8 cellular contexts compared by ENCODE assay signal in genomic region chr7:116209561-116210070, GRCh38. TPM values are rescaled to one million over a fixed set of nuclear protein-coding genes. Genes with fewer than 3 reads are reported as not detected.
A peak's percentile ranks its signal among the peaks of the same experiment; 100 is the strongest.
DNase-seq lines count a peak whose midpoint lies in the region; ATAC-seq and TF ChIP-seq lines count a peak whose summit lies in the region.

No MANE protein-coding gene starts in this region.

- no peaks in the 10 kb centered on the region for H3K27me3 ChIP-seq in Panc1 (ENCODE audit: control insufficient read depth, insufficient read depth, low read length)
- H3K27me3 ChIP-seq in parathyroid adenoma (ENCODE audit: control insufficient read depth, insufficient read depth, low read length), result no peaks in the 10 kb centered on the region

- POLR2A ChIA-PET in Panc1 (lab: Charles Lee), result interaction anchor here (0.6 to 1.2 kb wide), 2 partner anchors 16 to 24 kb away, joined by 3 read pairs; no protein-coding TSS in a partner anchor

- TF ChIP-seq CTCF in Panc1 (IDR thresholded peaks at IDR 0.05) (no peak), chondrocyte (IDR thresholded peaks at IDR 0.05) (no peak), parathyroid adenoma (IDR thresholded peaks at IDR 0.05) (no peak)

- no peak overlapping the region for H3K9ac ChIP-seq in parathyroid adenoma

- H3K27me3 Mint-ChIP-seq in chondrocyte (ENCODE audit: low read depth), result no peaks in the 10 kb centered on the region

- peak; percentile 37 for DNase-seq in DMS53 (lab: John Stamatoyannopoulos, UW)
- no peak for DNase-seq in DMS53 treated with DMSO at 0.1 percent for 48 hours (lab: John Stamatoyannopoulos, UW; ENCODE audit: unreplicated experiment)
- DNase-seq in Panc1 (ENCODE audit: low read depth, low spot score), result no peak
- DNase-seq in chondrocyte (ENCODE audit: low spot score), result no peak
- no peak for DNase-seq in H4 (ENCODE audit: low spot score)
- no peak for DNase-seq in DMS79 treated with DMSO at 0.1 percent for 48 hours (lab: John Stamatoyannopoulos, UW)

- in situ Hi-C loops in Panc1 (cut with HindIII; ENCODE audit: low pct_unique_long_range_greater_than_20kb, low sequenced_read_pairs), result no loop called here

- peaks cover 9% of the 10 kb centered on the region for H3K79me2 ChIP-seq in parathyroid adenoma

- H3K27ac Mint-ChIP-seq in chondrocyte (ENCODE audit: unreplicated experiment), result no peak overlapping the region

- H3K27ac ChIP-seq in Panc1 (ENCODE audit: low read length) (peak overlapping the region; percentile 86), parathyroid adenoma (peak overlapping the region; percentile 77)

- no peaks in the 10 kb centered on the region for H3K9me3 Mint-ChIP-seq in chondrocyte (ENCODE audit: low read depth)

- H3K4me3 ChIP-seq in Panc1 (ENCODE audit: low read depth in 2 of 2, low read length in 2 of 2) (peak overlapping the region; percentile 66 to 93; a peak in 3 of 4 replicates), parathyroid adenoma (ENCODE audit: low read depth, low read length) (peak overlapping the region; percentile 87)

- ATAC-seq in Panc1 (no peak), GM21528 (IDR thresholded peaks at IDR 0.05; ENCODE audit: low FRiP score, unreplicated experiment) (no peak)

- H3K9me3 ChIP-seq in Panc1 (ENCODE audit: control insufficient read depth, insufficient read depth, low read depth, low read length) (no peaks in the 10 kb centered on the region), parathyroid adenoma (ENCODE audit: control insufficient read depth, low read length) (no peaks in the 10 kb centered on the region)

- H3K4me3 Mint-ChIP-seq in chondrocyte (ENCODE audit: unreplicated experiment), result peak overlapping the region; percentile 95

- H3K4me1 Mint-ChIP-seq in chondrocyte (ENCODE audit: low read depth), result peaks cover 33% of the 10 kb centered on the region

- H3K4me2 ChIP-seq in parathyroid adenoma (ENCODE audit: low read length), result peak overlapping the region; percentile 58

- CTCF ChIA-PET in Panc1 (lab: Charles Lee), result interaction anchor here (2.7 kb wide), 1 partner anchor 29 kb away, joined by 6 read pairs; no protein-coding TSS in a partner anchor

- no TSS peak for BruUV-seq in Panc1 (replicated peaks; lab: Mats Ljungman, UMichigan)

- H2AFZ ChIP-seq in parathyroid adenoma, result peak overlapping the region; percentile 94

- peaks cover 3% of the 10 kb centered on the region for H3K36me3 Mint-ChIP-seq in chondrocyte (ENCODE audit: low read depth)

- H3K4me1 ChIP-seq in Panc1 (ENCODE audit: control insufficient read depth, insufficient read depth, low read length), result peaks cover 33% of the 10 kb centered on the region
- no peaks in the 10 kb centered on the region for H3K4me1 ChIP-seq in parathyroid adenoma

- intact Hi-C loops in Panc1 (cut with micrococcal nuclease; ENCODE audit: unreplicated experiment), result no loop called here

- H3K36me3 ChIP-seq in Panc1 (ENCODE audit: control insufficient read depth, insufficient read depth, low read length) (no peaks in the 10 kb centered on the region), parathyroid adenoma (ENCODE audit: control insufficient read depth, insufficient read depth, low read length) (no peaks in the 10 kb centered on the region)

RNA-seq across cellular contexts. Expression of gene TES, which starts 0.7 kb away (rescaled TPM):
- total RNA-seq in Panc1 (2021; ENCODE audit: unreplicated experiment), result 99.4 TPM
- polyA plus RNA-seq in Panc1 (2012; ENCODE audit: insufficient read length), result 84.1 TPM
- total RNA-seq in chondrocyte, result 157 to 261 TPM (median 247 TPM) in 3 replicates
- 36.4 and 59.0 TPM in 2 replicates for total RNA-seq in H4 (2014; rRNA removed; shearing (Covaris generic))
